Comparison of ENCODE assay signal across 8 cellular contexts in genomic region chr17:32444301-32445074, GRCh38. TPM values are rescaled to one million over a fixed set of nuclear protein-coding genes. Genes with fewer than 3 reads are reported as not detected.
DNase-seq lines count a peak whose midpoint lies in the region; ATAC-seq, FAIRE-seq and TF ChIP-seq lines count a peak whose summit lies in the region.

PSMD11 (plus strand) TSS chr17:32444510; CDS start chr17:32444524, 14 bp downstream.

- intact Hi-C loops in endothelial cell of umbilical vein (cut with micrococcal nuclease) = no loop called here

- H3K4me3 ChIP-seq in OCI-LY3 (ENCODE audit: low read length) (peak within 1 kb of the TSS; percentile 93), endothelial cell of umbilical vein (replicated peaks in 1 of 3; ENCODE audit: insufficient read depth in 1 of 3, low read depth in 1 of 3, low read length in 3 of 3) (peak within 1 kb of the TSS; percentile 53 to 80 (median 57))

- FAIRE-seq in endothelial cell of umbilical vein (lab: Jason Lieb, UNC) = peak; percentile 97

- POLR2A ChIA-PET in endothelial cell of umbilical vein (lab: Charles Lee) = interaction anchor here (0.6 to 0.9 kb wide), 3 partner anchors 42 to 158 kb away, joined by 3 read pairs; partner anchors contain the start of gene CDK5R1

- peak; percentile 88 for DNase-seq in DMS 273 treated with DMSO at 0.1 percent for 48 hours (lab: John Stamatoyannopoulos, UW)
- peak; percentile 84 for DNase-seq in HuH-7.5 (ENCODE audit: low spot score)
- DNase-seq in activated T-cell treated with anti-CD3 and anti-CD28 coated beads for 1 hour (ENCODE audit: low read depth) = peak; percentile 98
- DNase-seq in endothelial cell of umbilical vein (ENCODE audit: low read depth, low spot score) = peak; percentile 97
- DNase-seq in middle frontal gyrus (ENCODE audit: extremely low spot score, low spot score) = peak; percentile 90
- DNase-seq in stimulated activated CD8-positive, alpha-beta memory T cell treated with anti-CD3 and anti-CD28 coated beads, Interleukin-2, amount 100 ng/mL, for 48 hours (ENCODE audit: low read depth in 2 of 2) = peak; percentile 99

- peak; percentile 89 for ATAC-seq in GM21515 (IDR thresholded peaks at IDR 0.05; ENCODE audit: unreplicated experiment)

- H3K27me3 ChIP-seq in OCI-LY3 (ENCODE audit: low read depth, low read length) = peaks cover 14% of the 10 kb centered on the region
- peaks cover 10 to 11% of the 10 kb centered on the region in 2 experiments for H3K27me3 ChIP-seq in endothelial cell of umbilical vein (ENCODE audit: control insufficient read depth in 2 of 2, insufficient read depth in 2 of 2, low read length in 2 of 2)

- peaks cover 17% of the 10 kb centered on the region for H3K36me3 ChIP-seq in OCI-LY3 (replicated peaks; ENCODE audit: low read depth, low read length)
- H3K36me3 ChIP-seq in endothelial cell of umbilical vein (ENCODE audit: control insufficient read depth in 2 of 2, extremely low read depth in 1 of 2, insufficient read depth in 2 of 2, low read length in 2 of 2) = peaks cover 0 to 8% of the 10 kb centered on the region in 2 experiments

- H2AFZ ChIP-seq in OCI-LY3 (ENCODE audit: low read depth, low read length) (peak within 1 kb of the TSS; percentile 83), endothelial cell of umbilical vein (ENCODE audit: low read depth, low read length) (peak within 1 kb of the TSS; percentile 96)

- H3K79me2 ChIP-seq in OCI-LY3 (ENCODE audit: low read length) (peaks cover 51% of the 10 kb centered on the region), endothelial cell of umbilical vein (ENCODE audit: control insufficient read depth, insufficient read depth, low read length) (peaks cover 48% of the 10 kb centered on the region)

- H3K4me1 ChIP-seq in OCI-LY3 (ENCODE audit: low read length) (peaks cover 13% of the 10 kb centered on the region), endothelial cell of umbilical vein (ENCODE audit: control insufficient read depth, extremely low read depth, insufficient read depth, low read length) (peaks cover 18% of the 10 kb centered on the region)

- CTCF ChIA-PET in endothelial cell of umbilical vein (lab: Charles Lee) = interaction anchor here (0.7 to 4.5 kb wide), 23 partner anchors 9 to 433 kb away, joined by 3 to 28 read pairs (median 5); partner anchors contain the start of gene CDK5R1

- peak within 1 kb of the TSS; percentile 48 for H3K27ac ChIP-seq in OCI-LY3 (ENCODE audit: low read length)
- H3K27ac ChIP-seq in endothelial cell of umbilical vein (ENCODE audit: insufficient read depth, low read depth, low read length) = peak within 1 kb of the TSS; percentile 59

- H4K20me1 ChIP-seq in OCI-LY3 (ENCODE audit: insufficient read depth, low read length) = peaks cover 12% of the 10 kb centered on the region
- no peaks in the 10 kb centered on the region for H4K20me1 ChIP-seq in endothelial cell of umbilical vein (replicated peaks; ENCODE audit: control insufficient read depth, extremely low read depth, insufficient read depth, low read length)

- dilution Hi-C loops in endothelial cell of umbilical vein (cut with MboI; ENCODE audit: extremely low pct_ligation_motif_present, low sequenced_read_pairs) = no loop called here

- TSS peak; percentile 100 for BruUV-seq in endothelial cell of umbilical vein (replicated peaks; lab: Mats Ljungman, UMichigan)

- H3K9me3 ChIP-seq in OCI-LY3 (ENCODE audit: insufficient read depth, low read length) = no peaks in the 10 kb centered on the region
- H3K9me3 ChIP-seq in endothelial cell of umbilical vein (replicated peaks; ENCODE audit: control insufficient read depth, insufficient read depth, low read length) = no peaks in the 10 kb centered on the region

- H3K4me2 ChIP-seq in OCI-LY3 (ENCODE audit: low read length) (peak within 1 kb of the TSS; percentile 95), endothelial cell of umbilical vein (ENCODE audit: insufficient read depth, low read length) (peak within 1 kb of the TSS; percentile 95)

- no peak for TF ChIP-seq CTCF in OCI-LY3 (IDR thresholded peaks at IDR 0.05; ENCODE audit: low read depth, low read length)
- TF ChIP-seq CTCF in endothelial cell of umbilical vein (IDR thresholded peaks at IDR 0.05; ENCODE audit: extremely low read depth in 1 of 2, insufficient read depth in 1 of 2, low read depth in 1 of 2, low read length in 2 of 2) = peak; percentile 97 to 98

- no peaks in the 10 kb centered on the region for H3K9me1 ChIP-seq in endothelial cell of umbilical vein (replicated peaks; ENCODE audit: control insufficient read depth, extremely low read depth, insufficient read depth, low read length)

- peak; percentile 42 for TF ChIP-seq POLR2A in endothelial cell of umbilical vein (IDR thresholded peaks at IDR 0.05; ENCODE audit: low read depth, low read length)

- H3K9ac ChIP-seq in OCI-LY3 (ENCODE audit: low read length) (peak within 1 kb of the TSS; percentile 86), endothelial cell of umbilical vein (replicated peaks; ENCODE audit: extremely low read depth, insufficient read depth, low read length) (peak within 1 kb of the TSS; percentile 89)

TF ChIP-seq in endothelial cell of umbilical vein, 7 proteins besides CTCF, POLR2A, EP300 and RAD21:
- TF ChIP-seq EZH2 (IDR thresholded peaks at IDR 0.05; ENCODE audit: borderline replicate concordance, low read depth, low read length, severe bottlenecking) (no peak), GATA2 (IDR thresholded peaks at IDR 0.05; ENCODE audit: insufficient read depth, insufficient read length, low read depth, low read length) (no peak), FOS (IDR thresholded peaks at IDR 0.05; ENCODE audit: borderline replicate concordance, insufficient read depth, low read length) (peak; percentile 32), POLR2AphosphoS5 (IDR thresholded peaks at IDR 0.05; ENCODE audit: insufficient read depth, low read depth, low read length) (peak; percentile 75), MYC (IDR thresholded peaks at IDR 0.05; ENCODE audit: low read depth, low read length) (no peak), MAX (IDR thresholded peaks at IDR 0.05; ENCODE audit: insufficient read depth, insufficient read length) (peak; percentile 14)

RNA-seq across cellular contexts. Expression of gene PSMD11, which starts in this region (rescaled TPM):
- 153 and 161 TPM in 2 replicates for total RNA-seq in endothelial cell of umbilical vein
- 56.4 and 59.4 TPM in 2 replicates for polyA plus RNA-seq in endothelial cell of umbilical vein
- polyA plus RNA-seq in endothelial cell of umbilical vein (2011; cell fraction: cytosol; rRNA removed) = 84.0 and 84.8 TPM in 2 replicates
- polyA plus RNA-seq in endothelial cell of umbilical vein (2011; cell fraction: nucleus; rRNA removed) = 93.1 and 112 TPM in 2 replicates
- polyA plus RNA-seq in endothelial cell of umbilical vein (2012) = 117 and 183 TPM in 2 replicates
- polyA minus RNA-seq in endothelial cell of umbilical vein = 167 and 171 TPM in 2 replicates
- polyA minus RNA-seq in endothelial cell of umbilical vein (2011; cell fraction: cytosol; rRNA and poly(A)+ RNA removed) = 90.0 TPM
- polyA minus RNA-seq in endothelial cell of umbilical vein (2011; cell fraction: nucleus; rRNA and poly(A)+ RNA removed) = 83.6 and 138 TPM in 2 replicates

Comparison
In these comparisons a context has a peak if more than half of its experiments do, and no peak if none do; other contexts are left out.
1. Peak in every context shown above with its lines: DNase-seq, ATAC-seq, H3K4me3 ChIP-seq and H3K27ac ChIP-seq.